In genomic region chr6:9540534-9541126, GRCh38 we compare ENCODE assay signal across 9 cellular contexts.
DNase-seq lines count a peak whose midpoint lies in the region; ATAC-seq and TF ChIP-seq lines count a peak whose summit lies in the region.
"Had no signal": no experiment of that assay in that cellular context is flagged by ENCODE, and none has a peak within 500 bp of the region (broad histone marks: within the 10 kb centered on the region; RNA-seq: fewer than 3 reads in every experiment).

No MANE protein-coding gene starts in this region.

- no peaks in the 10 kb centered on the region for H3K79me2 ChIP-seq in SK-N-SH (ENCODE audit: insufficient read depth)

- H3K27ac ChIP-seq in SK-N-SH (ENCODE audit: low read depth in 2 of 2, low read length in 1 of 2) (peak overlapping the region in 1 of 2 experiments; percentile 4; a peak in 1 of 4 replicates), foreskin keratinocyte (no peak overlapping the region), thyroid gland (no peak overlapping the region)
- H3K27ac ChIP-seq: skin epidermis had no signal

- ATAC-seq in GM18870 (IDR thresholded peaks at IDR 0.05; ENCODE audit: unreplicated experiment) (peak; percentile 60), foreskin keratinocyte (peak; percentile 85)
- ATAC-seq in stimulated activated effector memory CD8-positive, alpha-beta T cell treated with anti-CD3 and anti-CD28 coated beads, Interleukin-12 subunit alpha, Interleukin-12 subunit beta, amount 100 ng/mL, for 72 hours, result no peak

- 44% methylated on average over 2 of the region's 2 CpGs for WGBS in SK-N-SH (ENCODE audit: low lambda C conversion rate)
- 46 to 53% methylated on average over 2 of the region's 2 CpGs for WGBS in thyroid gland, 2 donors

- H3K4me1 ChIP-seq in SK-N-SH (ENCODE audit: control insufficient read depth in 1 of 2, insufficient read depth in 2 of 2, low read depth in 1 of 2, low read length in 1 of 2) (peaks cover 0 to 4% of the 10 kb centered on the region in 2 experiments; a peak in 1 of 4 replicates), foreskin keratinocyte (no peaks in the 10 kb centered on the region), thyroid gland (no peaks in the 10 kb centered on the region)

- H3F3A ChIP-seq in SK-N-SH (replicated peaks; ENCODE audit: insufficient read depth), result peaks cover 18% of the 10 kb centered on the region

- no peak for TF ChIP-seq EP300 in Ishikawa (IDR thresholded peaks at IDR 0.05; ENCODE audit: borderline replicate concordance)
- TF ChIP-seq EP300 in SK-N-SH (IDR thresholded peaks at IDR 0.05; ENCODE audit: borderline replicate concordance in 1 of 2, low read depth in 1 of 2, low read length in 1 of 2), result no peak

- no peaks in the 10 kb centered on the region for H3K27me3 ChIP-seq in SK-N-SH (ENCODE audit: insufficient read depth)
- H3K27me3 ChIP-seq in foreskin keratinocyte, result no peaks in the 10 kb centered on the region
- no peaks in the 10 kb centered on the region for H3K27me3 ChIP-seq in thyroid gland

- intact Hi-C loops in thyroid gland (cut with DNase I), result no loop called here

- no peak overlapping the region; a peak in 1 of 4 replicates for H3K4me3 ChIP-seq in SK-N-SH (ENCODE audit: low read depth in 2 of 2, low read length in 1 of 2)
- H3K4me3 ChIP-seq in thyroid gland (replicated peaks in 1 of 3), result no peak overlapping the region
- H3K4me3 ChIP-seq: skin epidermis had no signal

- peaks cover 3% of the 10 kb centered on the region for H3K9me3 Mint-ChIP-seq in stimulated activated effector memory CD8-positive, alpha-beta T cell treated with anti-CD3 and anti-CD28 coated beads, Interleukin-12 subunit alpha, Interleukin-12 subunit beta, amount 100 ng/mL, for 72 hours

- CTCF ChIA-PET in SK-N-SH (lab: Yijun Ruan, JAX), result interaction anchor here (0.9 to 2.0 kb wide), 4 partner anchors 8 to 20 kb away, joined by 4 to 7 read pairs (median 6); no protein-coding TSS in a partner anchor

- no peaks in the 10 kb centered on the region for H3K4me1 Mint-ChIP-seq in stimulated activated effector memory CD8-positive, alpha-beta T cell treated with anti-CD3 and anti-CD28 coated beads, Interleukin-12 subunit alpha, Interleukin-12 subunit beta, amount 100 ng/mL, for 72 hours

- no peak overlapping the region for H3K4me3 Mint-ChIP-seq in stimulated activated effector memory CD8-positive, alpha-beta T cell treated with anti-CD3 and anti-CD28 coated beads, Interleukin-12 subunit alpha, Interleukin-12 subunit beta, amount 100 ng/mL, for 72 hours

- TF ChIP-seq RAD21 in Ishikawa (IDR thresholded peaks at IDR 0.05; ENCODE audit: low read depth), result peak; percentile 47; the same call in 1 of the 2 replicates
- peak; percentile 58 for TF ChIP-seq RAD21 in SK-N-SH (IDR thresholded peaks at IDR 0.05; ENCODE audit: low read length)

- POLR2A ChIA-PET in SK-N-SH (lab: Yijun Ruan, JAX), result no interaction called here

- no peaks in the 10 kb centered on the region for H3K36me3 Mint-ChIP-seq in stimulated activated effector memory CD8-positive, alpha-beta T cell treated with anti-CD3 and anti-CD28 coated beads, Interleukin-12 subunit alpha, Interleukin-12 subunit beta, amount 100 ng/mL, for 72 hours

- DNase-seq in COLO829 (ENCODE audit: low spot score) (peak; percentile 69), SK-N-SH (peak; percentile 20), foreskin keratinocyte (peak in 1 of 2 donors; percentile 75), thyroid gland (no peak)
- DNase-seq in stimulated activated effector memory CD8-positive, alpha-beta T cell treated with anti-CD3 and anti-CD28 coated beads, Interleukin-12 subunit alpha, Interleukin-12 subunit beta, amount 100 ng/mL, for 72 hours (ENCODE audit: low spot score in 2 of 2), result no peak
- no peak for DNase-seq in activated naive CD4-positive, alpha-beta T cell treated with anti-CD3 and anti-CD28 coated beads, Interleukin-2, amount 50 U/mL, for 16 hours

- TF ChIP-seq CTCF in SK-N-SH (IDR thresholded peaks at IDR 0.05) (peak; percentile 94), foreskin keratinocyte (conservative IDR thresholded peaks at IDR 0.05) (peak; percentile 94), thyroid gland (IDR thresholded peaks at IDR 0.05) (peak in 5 of 6 experiments; percentile 18 to 72 (median 59))

- no peak overlapping the region for H3K9ac ChIP-seq in SK-N-SH

- H4K20me1 ChIP-seq in SK-N-SH (ENCODE audit: insufficient read depth), result no peaks in the 10 kb centered on the region

- TF ChIP-seq POLR2A in thyroid gland (IDR thresholded peaks at IDR 0.05), result no peak

- H3K27ac Mint-ChIP-seq in stimulated activated effector memory CD8-positive, alpha-beta T cell treated with anti-CD3 and anti-CD28 coated beads, Interleukin-12 subunit alpha, Interleukin-12 subunit beta, amount 100 ng/mL, for 72 hours, result no peak overlapping the region

- no peak overlapping the region for H2AFZ ChIP-seq in SK-N-SH (ENCODE audit: low read depth)

- no peaks in the 10 kb centered on the region for H3K36me3 ChIP-seq in SK-N-SH (replicated peaks in 1 of 2; ENCODE audit: control insufficient read depth in 1 of 2, insufficient read depth in 2 of 2, low read length in 1 of 2)
- no peaks in the 10 kb centered on the region for H3K36me3 ChIP-seq in thyroid gland

- H3K9me2 ChIP-seq in SK-N-SH, result no peaks in the 10 kb centered on the region

- no peak overlapping the region for H3K4me2 ChIP-seq in SK-N-SH

- no peaks in the 10 kb centered on the region for H3K9me3 ChIP-seq in SK-N-SH
- no peaks in the 10 kb centered on the region for H3K9me3 ChIP-seq in thyroid gland

TF ChIP-seq in Ishikawa, 13 proteins besides CTCF, POLR2A, EP300 and RAD21 (continues in another document):
- TF ChIP-seq CREB1 (IDR thresholded peaks at IDR 0.05; ENCODE audit: low read depth), result no peak
- TF ChIP-seq TCF12 (IDR thresholded peaks at IDR 0.05; ENCODE audit: low read depth), result no peak
- TF ChIP-seq, protein P1, sequence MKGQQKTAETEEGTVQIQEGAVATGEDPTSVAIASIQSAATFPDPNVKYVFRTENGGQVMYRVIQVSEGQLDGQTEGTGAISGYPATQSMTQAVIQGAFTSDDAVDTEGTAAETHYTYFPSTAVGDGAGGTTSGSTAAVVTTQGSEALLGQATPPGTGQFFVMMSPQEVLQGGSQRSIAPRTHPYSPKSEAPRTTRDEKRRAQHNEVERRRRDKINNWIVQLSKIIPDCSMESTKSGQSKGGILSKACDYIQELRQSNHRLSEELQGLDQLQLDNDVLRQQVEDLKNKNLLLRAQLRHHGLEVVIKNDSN (IDR thresholded peaks at IDR 0.05), result no peak
- TF ChIP-seq EGR1 (IDR thresholded peaks at IDR 0.05), result no peak
- TF ChIP-seq MAX (IDR thresholded peaks at IDR 0.05), result no peak
- TF ChIP-seq ZBTB7A (IDR thresholded peaks at IDR 0.05; ENCODE audit: low read depth), result no peak
- no peak for TF ChIP-seq FOXM1 (IDR thresholded peaks at IDR 0.05; ENCODE audit: borderline replicate concordance, low read depth)
- no peak for TF ChIP-seq TAF1 (IDR thresholded peaks at IDR 0.05; ENCODE audit: low read depth)
- TF ChIP-seq CEBPB (IDR thresholded peaks at IDR 0.05), result no peak
- no peak for TF ChIP-seq YY1 (IDR thresholded peaks at IDR 0.05; ENCODE audit: low read depth)
- TF ChIP-seq TEAD4 (IDR thresholded peaks at IDR 0.05), result no peak

TF ChIP-seq in SK-N-SH, 30 proteins besides CTCF, POLR2A, EP300 and RAD21:
- no peak for TF ChIP-seq ELF1 (IDR thresholded peaks at IDR 0.05)
- TF ChIP-seq SMC3 (IDR thresholded peaks at IDR 0.05; ENCODE audit: low read depth, low read length), result peak; percentile 37
TF ChIP-seq in SK-N-SH: peak in this region for 1.

Comparison
In these comparisons a context has a peak if more than half of its experiments do, and no peak if none do; other contexts are left out.
1. DNase-seq: peak in COLO829 (single experiment) and SK-N-SH (single experiment); none in thyroid gland (0 of 2), stimulated activated effector memory CD8-positive, alpha-beta T cell treated with anti-CD3 and anti-CD28 coated beads, Interleukin-12 subunit alpha, Interleukin-12 subunit beta, amount 100 ng/mL, for 72 hours (0 of 2) and activated naive CD4-positive, alpha-beta T cell treated with anti-CD3 and anti-CD28 coated beads, Interleukin-2, amount 50 U/mL, for 16 hours (single experiment).
2. Peak in every context shown above with its lines, with median percentiles within 50 percentile points of each other: CTCF ChIP-seq.